34 cellular contexts compared by ENCODE assay signal in the genomic region with DNA sequence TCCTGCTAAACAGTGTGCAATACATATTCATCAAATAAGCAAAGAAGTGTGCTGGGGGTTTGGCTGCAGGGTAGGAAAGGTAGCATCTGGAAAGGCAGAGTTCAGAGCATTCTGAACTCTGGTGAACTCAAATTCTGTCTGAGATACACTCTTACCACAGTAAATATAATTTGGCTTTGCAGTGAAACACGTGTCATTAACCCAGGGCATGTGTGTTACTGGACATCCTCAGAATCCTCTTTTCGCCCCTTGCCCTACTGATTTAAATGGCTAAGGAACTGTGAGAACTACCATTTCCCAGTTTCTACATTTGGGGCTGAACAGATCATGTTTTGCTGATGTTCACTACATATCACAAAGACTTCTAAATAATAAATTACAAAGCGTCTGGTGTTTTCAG.
"Had no signal": no experiment of that assay in that cellular context is flagged by ENCODE, and none has a peak within 500 bp of the region (broad histone marks: within the 10 kb centered on the region; RNA-seq: fewer than 3 reads in every experiment).

No MANE protein-coding gene starts in this region.

- FAIRE-seq: astrocyte, bronchial epithelial cell had no signal

- H3K36me3 ChIP-seq: adrenal gland, ascending aorta, brain microvascular endothelial cell, breast epithelium, cardiac muscle cell had no signal

- H3K4me3 ChIP-seq: adrenal gland, ascending aorta, body of pancreas, breast epithelium, cardiac muscle cell had no signal

- H3K4me1 ChIP-seq: adrenal gland, ascending aorta, body of pancreas, breast epithelium had no signal

- H3K9me3 ChIP-seq: adrenal gland, body of pancreas had no signal

- ATAC-seq: activated naive CD4-positive, alpha-beta T cell treated with anti-CD3 and anti-CD28 coated beads, Interleukin-2, amount 50 U/mL, for 72 hours; activated naive CD8-positive, alpha-beta T cell treated with anti-CD3 and anti-CD28 coated beads, Interleukin-2, amount 50 U/mL, for 24 hours; activated T-cell treated with anti-CD3 and anti-CD28 coated beads, Interleukin-2, amount 50 U/mL, for 4 hours; activated T-cell treated with anti-CD3 and anti-CD28 coated beads, Interleukin-2, amount 50 U/mL, for 72 hours; activated T-helper 17 cell treated with anti-CD3 and anti-CD28 coated beads, Interleukin-2, amount 50 U/mL, for 72 hours; body of pancreas had no signal

- H3K27me3 ChIP-seq: adrenal gland, ascending aorta, body of pancreas, brain microvascular endothelial cell, breast epithelium, cardiac muscle cell had no signal

- H3K27ac ChIP-seq: adrenal gland, ascending aorta, body of pancreas, brain microvascular endothelial cell, breast epithelium, cardiac muscle cell had no signal

- DNase-seq: activated effector memory CD4-positive, alpha-beta T cell treated with anti-CD3 and anti-CD28 coated beads, Interleukin-2, amount 50 U/mL, for 16 hours; activated effector memory CD4-positive, alpha-beta T cell treated with Interleukin-2 at 50 U/mL for 16 hours; activated gamma-delta T cell; activated gamma-delta T cell treated with Interleukin-2 at 50 U/mL for 16 hours; activated naive CD4-positive, alpha-beta T cell; activated naive CD4-positive, alpha-beta T cell treated with anti-CD3 and anti-CD28 coated beads for 36 hours; activated naive CD4-positive, alpha-beta T cell treated with anti-CD3 and anti-CD28 coated beads, Interleukin-2, amount 10 ng/mL, durations not matched to agents 7 days and 5 days; activated naive CD4-positive, alpha-beta T cell treated with anti-CD3 and anti-CD28 coated beads, Interleukin-2, amount 50 U/mL, for 16 hours; activated naive CD4-positive, alpha-beta T cell treated with Interleukin-2 at 50 U/mL for 16 hours; activated naive CD8-positive, alpha-beta T cell treated with anti-CD3 and anti-CD28 coated beads for 36 hours; activated naive CD8-positive, alpha-beta T cell treated with anti-CD3 and anti-CD28 coated beads, Interleukin-2, amount 10 ng/mL, durations not matched to agents 7 days and 5 days; activated naive CD8-positive, alpha-beta T cell treated with anti-CD3 and anti-CD28 coated beads, Interleukin-2, amount 50 U/mL, for 24 hours; activated T-cell treated with anti-CD3 and anti-CD28 coated beads, Interleukin-2, amount 50 U/mL, for 1 hour; activated T-cell treated with anti-CD3 and anti-CD28 coated beads, Interleukin-2, amount 50 U/mL, for 24 hours; activated T-cell treated with anti-CD3 and anti-CD28 coated beads, Interleukin-2, amount 50 U/mL, for 4 hours; activated T-cell treated with anti-CD3 and anti-CD28 coated beads, Interleukin-2, amount 50 U/mL, for 48 hours; activated T-cell treated with anti-CD3 and anti-CD28 coated beads, Interleukin-2, amount 50 U/mL, for 72 hours; adrenal gland; amniotic stem cell; amygdala; anterior cingulate cortex; aorta; body of pancreas; brain microvascular endothelial cell; caudate nucleus; central memory CD4-positive, alpha-beta T cell; cerebellar nuclear complex had no signal
